In the genomic region with DNA sequence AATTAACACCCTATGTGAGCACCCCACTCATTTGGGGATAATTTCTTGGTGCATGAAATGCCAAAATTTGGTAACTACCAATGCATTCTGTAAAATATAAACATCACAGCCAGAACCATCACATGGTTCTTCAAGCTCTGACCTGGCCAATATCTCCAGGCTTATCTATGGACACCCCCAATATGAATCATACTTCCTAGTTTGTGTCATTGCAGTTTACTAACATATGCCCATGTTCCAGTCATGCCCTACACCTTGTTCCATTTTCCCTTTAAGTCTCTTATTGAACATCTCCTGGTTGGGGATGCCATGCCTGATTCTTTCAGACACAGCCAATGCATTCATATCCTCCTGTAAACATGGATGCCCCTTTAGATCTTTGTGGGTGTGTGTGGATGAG, we compare ENCODE assay signal across 23 cellular contexts.
"Had no signal": no experiment of that assay in that cellular context is flagged by ENCODE, and none has a peak within 500 bp of the region (broad histone marks: within the 10 kb centered on the region; RNA-seq: fewer than 3 reads in every experiment).

No MANE protein-coding gene starts in this region.

- H3K36me3 ChIP-seq: colonic mucosa, esophagus muscularis mucosa, gastrocnemius medialis, heart right ventricle, left lung, lower lobe of right lung had no signal

- H3K4me3 ChIP-seq: colonic mucosa, esophagus muscularis mucosa, gastrocnemius medialis, heart right ventricle, left lung, lower lobe of right lung had no signal

- FAIRE-seq: endometrium had no signal

- H3K27ac ChIP-seq: colonic mucosa, esophagus muscularis mucosa, gastrocnemius medialis, heart right ventricle, left lung, lower lobe of right lung had no signal

- H3K4me1 ChIP-seq: colonic mucosa, esophagus muscularis mucosa, gastrocnemius medialis, heart right ventricle, left lung, lower lobe of right lung had no signal

- H3K9me3 ChIP-seq: colonic mucosa, esophagus muscularis mucosa, gastrocnemius medialis, left lung, lower lobe of right lung had no signal

- DNase-seq: colonic mucosa; cortex of kidney; effector CD8-positive, alpha-beta T cell; effector memory CD8-positive, alpha-beta T cell; endodermal cell; foreskin melanocyte; gastrocnemius medialis; glutamatergic neuron; head of caudate nucleus; heart right ventricle; hippocampal formation; immature natural killer cell; islet precursor cell; left cardiac atrium; left lung; left ventricle myocardium superior; lower lobe of right lung; mesendoderm; midbrain; naive thymus-derived CD4-positive, alpha-beta T cell; natural killer cell had no signal

- H3K27me3 ChIP-seq: colonic mucosa, esophagus muscularis mucosa, gastrocnemius medialis, heart right ventricle, left lung had no signal
